10 cellular contexts compared by ENCODE assay signal in the genomic region with DNA sequence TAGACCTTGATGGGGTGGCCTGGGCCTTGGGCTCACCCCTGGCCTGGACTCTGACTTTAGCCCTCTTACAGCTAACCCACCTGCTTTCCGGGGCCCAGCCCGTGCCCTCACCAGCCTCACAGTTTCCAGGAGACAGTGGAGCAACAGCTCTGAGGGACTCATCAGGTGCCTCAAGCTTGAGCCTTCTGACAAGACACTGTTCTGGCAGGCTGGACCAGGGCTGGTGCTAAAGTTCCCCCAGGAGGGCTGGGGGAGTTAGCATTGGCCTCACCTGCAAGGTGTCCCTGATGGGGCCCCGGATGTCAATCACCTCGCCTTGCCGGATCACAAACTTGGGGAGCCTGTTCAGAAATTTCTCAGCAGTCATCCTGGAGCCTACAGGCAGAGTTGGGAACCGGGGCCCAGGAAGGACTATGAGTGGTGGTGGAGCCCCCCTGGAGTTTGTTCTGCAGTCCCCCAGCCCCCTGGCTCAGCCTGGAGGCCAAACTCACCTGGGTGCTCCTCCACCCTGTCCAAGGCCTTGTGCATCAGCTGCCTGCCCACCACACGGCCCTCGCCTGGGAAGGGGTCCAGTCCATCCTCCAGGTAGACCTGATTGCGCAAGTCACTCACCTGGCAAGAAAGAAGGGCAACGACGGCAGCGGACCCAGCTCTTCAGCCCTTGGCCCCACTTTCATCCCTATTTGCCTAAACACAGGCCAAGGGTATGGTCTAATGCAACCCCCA. TPM values are rescaled to one million over a fixed set of nuclear protein-coding genes. Genes with fewer than 3 reads are reported as not detected.
A peak's percentile ranks its signal among the peaks of the same experiment; 100 is the strongest.
DNase-seq lines count a peak whose midpoint lies in the region; ATAC-seq and TF ChIP-seq lines count a peak whose summit lies in the region.
"Had no signal": no experiment of that assay in that cellular context is flagged by ENCODE, and none has a peak within 500 bp of the region (broad histone marks: within the 10 kb centered on the region; RNA-seq: fewer than 3 reads in every experiment).

No MANE protein-coding gene starts in this region.

- H3K4me1 ChIP-seq in CD8-positive, alpha-beta memory T cell (ENCODE audit: insufficient read depth, low read length): peaks cover 91% of the 10 kb centered on the region
- H3K4me1 ChIP-seq in PC-9 (replicated peaks; ENCODE audit: insufficient read depth): peaks cover 21% of the 10 kb centered on the region
- H3K4me1 ChIP-seq in trophoblast cell (ENCODE audit: control insufficient read depth in 1 of 2, insufficient read depth in 2 of 2, low read length in 2 of 2): peaks cover 15 to 29% of the 10 kb centered on the region in 2 experiments
- peaks cover 30% of the 10 kb centered on the region for H3K4me1 ChIP-seq in testis

- no peaks in the 10 kb centered on the region for H3K9me3 ChIP-seq in CD8-positive, alpha-beta memory T cell (ENCODE audit: low read length)
- H3K9me3 ChIP-seq in PC-9 (ENCODE audit: insufficient read depth, low read depth) (no peaks in the 10 kb centered on the region), trophoblast cell (ENCODE audit: insufficient read depth, low read depth, low read length) (peaks cover 4% of the 10 kb centered on the region), testis (no peaks in the 10 kb centered on the region)

- H3K79me2 ChIP-seq in PC-9 (ENCODE audit: low read depth): peaks cover 9% of the 10 kb centered on the region; the same call in 1 of the 2 replicates
- H3K79me2 ChIP-seq in trophoblast cell (ENCODE audit: control insufficient read depth, insufficient read depth, low read length, poor library complexity): peaks cover 4% of the 10 kb centered on the region

- peak overlapping the region; percentile 60 for H3K4me3 ChIP-seq in CD8-positive, alpha-beta memory T cell (ENCODE audit: low read length)
- H3K4me3 ChIP-seq in PC-9 (no peak overlapping the region), trophoblast cell (ENCODE audit: low read depth, low read length) (peak overlapping the region; percentile 23), testis (no peak overlapping the region)

- TF ChIP-seq POLR2A in testis (IDR thresholded peaks at IDR 0.05): no peak

- H3K23ac ChIP-seq in trophoblast cell (ENCODE audit: low read length): no peak overlapping the region

- no peak overlapping the region for H3K9ac ChIP-seq in trophoblast cell (ENCODE audit: low read length)

- peak overlapping the region; percentile 92 to 100 (median 99) for H3K27ac Mint-ChIP-seq in CD8-positive, alpha-beta memory T cell
- H3K27ac Mint-ChIP-seq in chondrocyte (ENCODE audit: unreplicated experiment): peak overlapping the region; percentile 97

- H3K9me2 ChIP-seq in PC-9 (ENCODE audit: insufficient read depth): no peaks in the 10 kb centered on the region

- H2BK12ac ChIP-seq in trophoblast cell (ENCODE audit: low read length): no peak overlapping the region

- no peak overlapping the region for H3K18ac ChIP-seq in trophoblast cell (ENCODE audit: low read length)

- peaks cover 8 to 46% (median 9%) of the 10 kb centered on the region in 3 donors for H3K36me3 Mint-ChIP-seq in CD8-positive, alpha-beta memory T cell
- peaks cover 5% of the 10 kb centered on the region for H3K36me3 Mint-ChIP-seq in chondrocyte (ENCODE audit: low read depth)

- H4K12ac ChIP-seq in trophoblast cell (ENCODE audit: low read depth, low read length): no peak overlapping the region

- H3K4me1 Mint-ChIP-seq in CD8-positive, alpha-beta memory T cell: peaks cover 81 to 92% (median 85%) of the 10 kb centered on the region in 3 donors
- peaks cover 63% of the 10 kb centered on the region for H3K4me1 Mint-ChIP-seq in chondrocyte (ENCODE audit: low read depth)

- no CpG with 5 or more reads among the region's 12 CpGs for WGBS in trophoblast cell (ENCODE audit: extremely low coverage, insufficient coverage, insufficient read length)
- WGBS in testis, 2 donors: 95 to 96% methylated on average over 9 to 12 of the region's 12 CpGs

- H3K9me3 Mint-ChIP-seq in CD8-positive, alpha-beta memory T cell: no peaks in the 10 kb centered on the region
- H3K9me3 Mint-ChIP-seq in chondrocyte (ENCODE audit: low read depth): no peaks in the 10 kb centered on the region

- 0 out of 2 replicates have a peak overlapping the region, but pooled peaks have one; percentile 40 for H3K4me2 ChIP-seq in PC-9
- H3K4me2 ChIP-seq in trophoblast cell (ENCODE audit: low read length): no peak overlapping the region

- no peak for TF ChIP-seq CTCF in PC-9 (conservative IDR thresholded peaks at IDR 0.05)
- no peak for TF ChIP-seq CTCF in chondrocyte (IDR thresholded peaks at IDR 0.05)
- no peak for TF ChIP-seq CTCF in testis (IDR thresholded peaks at IDR 0.05)

- H4K91ac ChIP-seq in trophoblast cell (ENCODE audit: low read depth, low read length): no peak overlapping the region

- in situ Hi-C loops in KBM-7 (cut with MboI; ENCODE audit: low pct_unique_long_range_greater_than_20kb, low sequenced_read_pairs): no loop called here

- H3K4me3 Mint-ChIP-seq in CD8-positive, alpha-beta memory T cell: peak overlapping the region; percentile 68 to 94 (median 87)
- no peak overlapping the region for H3K4me3 Mint-ChIP-seq in chondrocyte (ENCODE audit: unreplicated experiment)

- no peak overlapping the region for H3K14ac ChIP-seq in trophoblast cell (ENCODE audit: low read length)

- CTCF ChIA-PET in CD8-positive, alpha-beta memory T cell (lab: Charles Lee): interaction anchor here (0.9 to 21.9 kb wide), 20 partner anchors 8 to 133 kb away, joined by 3 to 840 read pairs (median 8); partner anchors contain the start of genes C1orf232, CD52, CEP85 and UBXN11
- CTCF ChIA-PET in PC-9 (lab: Charles Lee): interaction anchor here (0.5 to 1.8 kb wide), 7 partner anchors 16 to 133 kb away, joined by 3 to 7 read pairs (median 5); no protein-coding TSS in a partner anchor

- H2BK120ac ChIP-seq in trophoblast cell (ENCODE audit: insufficient read depth, low read length, poor library complexity): no peak overlapping the region

- POLR2A ChIA-PET in CD8-positive, alpha-beta memory T cell (lab: Charles Lee): interaction anchor here (0.6 to 10.6 kb wide), 12 partner anchors 8 to 188 kb away, joined by 3 to 287 read pairs (median 3); partner anchors contain the start of genes CD52 and UBXN11
- POLR2A ChIA-PET in PC-9 (lab: Charles Lee; ENCODE audit: unreplicated experiment): interaction anchor here (0.9 kb wide), 1 partner anchor 201 kb away, joined by 5 read pairs; no protein-coding TSS in a partner anchor

- intact Hi-C loops in PC-9 (cut with micrococcal nuclease; ENCODE audit: unreplicated experiment): no loop called here
- intact Hi-C loops in testis (cut with DNase I; ENCODE audit: low total_unique reads): no loop called here

- BruUV-seq in PC-9 (replicated peaks; lab: Mats Ljungman, UMichigan): no TSS peak

- no peak for ATAC-seq in HG02973 (IDR thresholded peaks at IDR 0.05; ENCODE audit: unreplicated experiment)

- H2AFZ ChIP-seq in PC-9: no peak overlapping the region
- no peak overlapping the region for H2AFZ ChIP-seq in trophoblast cell (ENCODE audit: insufficient read depth, low read length, poor library complexity)

- no peaks in the 10 kb centered on the region for H3K36me3 ChIP-seq in CD8-positive, alpha-beta memory T cell (ENCODE audit: insufficient read depth, low read length)
- no peaks in the 10 kb centered on the region for H3K36me3 ChIP-seq in PC-9 (ENCODE audit: low read depth)
- peaks cover 16 to 24% of the 10 kb centered on the region in 2 experiments for H3K36me3 ChIP-seq in trophoblast cell (ENCODE audit: control insufficient read depth in 1 of 2, insufficient read depth in 2 of 2, low read length in 2 of 2)
- H3K36me3 ChIP-seq in testis (ENCODE audit: low read depth, missing control alignments): no peaks in the 10 kb centered on the region

- H3F3A ChIP-seq in PC-9 (ENCODE audit: insufficient read depth, low read depth): peaks cover 8% of the 10 kb centered on the region; the same call in 1 of the 2 replicates

- DNase-seq in CD8-positive, alpha-beta memory T cell: no peak
- DNase-seq in PC-9 (no peak), chondrocyte (ENCODE audit: low spot score) (no peak), trophoblast cell (no peak), testis (no peak), KBM-7 (no peak), CD1c-positive myeloid dendritic cell (ENCODE audit: extremely low spot score) (no peak)
- DNase-seq: NCI-H526 treated with DMSO at 0.1 percent for 48 hours had no signal

- no peaks in the 10 kb centered on the region for H3K27me3 ChIP-seq in CD8-positive, alpha-beta memory T cell (ENCODE audit: insufficient read depth, low read length, poor library complexity, severe bottlenecking)
- H3K27me3 ChIP-seq in PC-9 (ENCODE audit: insufficient read depth, low read depth) (no peaks in the 10 kb centered on the region), trophoblast cell (ENCODE audit: insufficient read depth, low read length) (no peaks in the 10 kb centered on the region), testis (no peaks in the 10 kb centered on the region)

- H3K27me3 Mint-ChIP-seq in CD8-positive, alpha-beta memory T cell: no peaks in the 10 kb centered on the region
- H3K27me3 Mint-ChIP-seq in chondrocyte (ENCODE audit: low read depth): no peaks in the 10 kb centered on the region

- peaks cover 5% of the 10 kb centered on the region for H3K79me1 ChIP-seq in trophoblast cell (ENCODE audit: low read length)

- no peak overlapping the region for H2BK5ac ChIP-seq in trophoblast cell (ENCODE audit: low read depth, low read length, poor library complexity)

- no peak overlapping the region for H3K4ac ChIP-seq in trophoblast cell (ENCODE audit: low read depth, low read length)

- peak overlapping the region; percentile 60 for H3K27ac ChIP-seq in CD8-positive, alpha-beta memory T cell (ENCODE audit: low read depth, low read length)
- H3K27ac ChIP-seq in PC-9 (no peak overlapping the region), trophoblast cell (ENCODE audit: low read depth, low read length) (no peak overlapping the region), testis (no peak overlapping the region)

- 0 out of 2 replicates have a peak, but pooled peaks cover 3% of the 10 kb centered on the region for H4K20me1 ChIP-seq in PC-9 (ENCODE audit: insufficient read depth)

- H2AK5ac ChIP-seq in trophoblast cell (ENCODE audit: low read length): no peak overlapping the region

- no peak overlapping the region for H4K8ac ChIP-seq in trophoblast cell (ENCODE audit: low read depth, low read length)

RNA-seq across cellular contexts. Expression of gene SH3BGRL3, which starts 4.1 kb away (rescaled TPM):
- 100 to 1,000 TPM; 447 to 472 TPM for total RNA-seq in CD8-positive, alpha-beta memory T cell
- polyA plus RNA-seq in CD8-positive, alpha-beta memory T cell: 1,786 TPM
- total RNA-seq in PC-9 (2021): 168 and 206 TPM in 2 replicates
- 156 to 175 TPM (median 162 TPM) in 3 replicates for total RNA-seq in chondrocyte
- polyA plus RNA-seq in trophoblast cell (2013): 179 and 184 TPM in 2 replicates
- total RNA-seq in testis: 10 to 100 TPM; 24.4 to 25.4 TPM
- 76.6 TPM for polyA plus RNA-seq in testis (ENCODE audit: insufficient read depth, low read depth, low replicate concordance)

RNA-seq across cellular contexts. Expression of gene UBXN11, which starts 22.4 kb away (rescaled TPM):
- total RNA-seq in CD8-positive, alpha-beta memory T cell: 10 to 100 TPM; 35.2 to 35.8 TPM
- polyA plus RNA-seq in CD8-positive, alpha-beta memory T cell: 14.3 TPM
- 57.2 and 59.9 TPM in 2 replicates for total RNA-seq in PC-9 (2021)
- 8.7 to 20.4 TPM (median 8.7 TPM) in 3 replicates for total RNA-seq in chondrocyte
- polyA plus RNA-seq in trophoblast cell (2013): 8.1 and 8.5 TPM in 2 replicates
- total RNA-seq in testis: 10 to 100 TPM; 39.7 to 51.7 TPM
- polyA plus RNA-seq in testis (ENCODE audit: insufficient read depth, low read depth, low replicate concordance): 65.9 TPM

RNA-seq across cellular contexts. Expression of gene CD52, which starts 33.7 kb away (rescaled TPM):
- 100 to 1,000 TPM; 355 to 388 TPM for total RNA-seq in CD8-positive, alpha-beta memory T cell
- 7,622 TPM for polyA plus RNA-seq in CD8-positive, alpha-beta memory T cell
- total RNA-seq in PC-9 (2021): 1.2 TPM in 1 of 2 replicates, not detected in the other
- total RNA-seq in chondrocyte: not detected in 3 replicates
- 2.0 and 2.4 TPM in 2 replicates for polyA plus RNA-seq in trophoblast cell (2013)
- total RNA-seq in testis: 1 to 10 TPM in 1 of 2 donors, not detected in 1; 3.0 TPM
- polyA plus RNA-seq in testis (ENCODE audit: insufficient read depth, low read depth, low replicate concordance): 23.8 TPM
- total RNA-seq: fibroblast of villous mesenchyme had no signal

RNA-seq across cellular contexts. Expression of gene CEP85, which starts 50.0 kb away (rescaled TPM):
- 10 to 100 TPM; 28.8 to 29.7 TPM for total RNA-seq in CD8-positive, alpha-beta memory T cell
- 7.7 TPM for polyA plus RNA-seq in CD8-positive, alpha-beta memory T cell
- total RNA-seq in PC-9 (2021) (34.0 and 42.5 TPM in 2 replicates), chondrocyte (13.1 to 18.2 TPM (median 13.7 TPM) in 3 replicates), testis (10 to 100 TPM; 52.1 to 61.8 TPM)
- polyA plus RNA-seq in trophoblast cell (2013): 53.1 and 54.6 TPM in 2 replicates
- 82.5 TPM for polyA plus RNA-seq in testis (ENCODE audit: insufficient read depth, low read depth, low replicate concordance)

Comparison
In these comparisons a context has a peak if more than half of its experiments do, and no peak if none do; other contexts are left out.
1. H3K4me3 ChIP-seq: peak in CD8-positive, alpha-beta memory T cell (single experiment) and trophoblast cell (single experiment); none in PC-9 (single experiment) and testis (0 of 2).
2. RNA of gene CD52, which starts 33.7 kb away (total RNA-seq): 355 to 388 TPM in CD8-positive, alpha-beta memory T cell; 3.0 TPM in testis, 1.2 TPM in PC-9 and not detected in chondrocyte; every median in the first group is over 10 times any median in the second.